In the genomic region with DNA sequence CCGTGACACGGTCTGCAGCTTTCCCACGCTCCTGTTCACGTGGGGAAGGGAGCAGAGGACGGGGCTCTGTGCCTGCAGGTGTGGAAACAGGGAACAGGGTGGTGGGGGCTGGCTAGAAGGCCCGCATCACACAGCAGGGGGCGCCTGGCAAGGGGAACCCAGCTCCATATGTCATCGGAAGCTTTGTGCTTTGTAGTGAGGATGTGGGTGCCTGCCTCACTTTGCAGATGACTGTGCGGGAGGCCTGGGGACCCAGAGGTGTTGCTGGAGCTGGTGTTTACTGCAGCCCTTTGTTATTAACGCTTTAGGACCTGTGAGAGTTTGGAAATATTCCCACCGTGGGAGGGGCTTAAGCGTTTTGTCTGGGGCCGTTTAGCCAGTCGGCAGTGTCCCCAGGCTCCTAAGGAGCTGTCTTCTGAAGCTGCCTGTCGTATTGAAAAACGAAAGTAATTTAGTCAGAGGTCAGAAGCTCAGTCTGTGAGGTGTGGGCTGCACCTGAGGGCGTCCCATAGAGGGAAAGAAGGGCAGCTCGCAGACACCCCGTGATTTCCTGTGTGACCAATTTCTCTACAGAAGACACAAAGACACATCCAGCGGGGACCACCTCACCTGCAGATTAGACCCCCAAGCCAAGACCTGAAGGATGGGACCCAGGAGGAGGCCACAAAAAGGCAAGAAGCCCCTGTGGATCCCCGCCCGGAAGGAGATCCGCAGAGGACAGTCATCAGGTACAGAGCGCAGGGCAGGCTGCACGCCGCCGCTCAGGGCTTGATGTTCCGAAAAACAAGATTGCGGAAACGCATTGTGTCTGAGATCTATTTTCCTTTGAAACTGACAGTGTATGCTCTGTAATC, we compare ENCODE assay signal across 8 cellular contexts. TPM values are rescaled to one million over a fixed set of nuclear protein-coding genes. Genes with fewer than 3 reads are reported as not detected.
DNase-seq lines count a peak whose midpoint lies in the region; ATAC-seq and TF ChIP-seq lines count a peak whose summit lies in the region.

No MANE protein-coding gene starts in this region.

- intact Hi-C loops in vagina (cut with DNase I), result no loop called here

- ATAC-seq in GM21737 (IDR thresholded peaks at IDR 0.05; ENCODE audit: unreplicated experiment) (peak; percentile 63), HG03469 (IDR thresholded peaks at IDR 0.05; ENCODE audit: unreplicated experiment) (no peak)

- DNase-seq in GM12865 (ENCODE audit: low read depth) (peak; percentile 86), activated gamma-delta T cell treated with Interleukin-2 at 50 U/mL for 16 hours (peak; percentile 88), LoVo (ENCODE audit: low spot score) (no peak), vagina (ENCODE audit: extremely low spot score in 2 of 2) (no peak)
- DNase-seq in stimulated activated CD4-positive, alpha-beta T cell treated with anti-CD3 and anti-CD28 coated beads, Interleukin-1b, Interleukin-23, amount 100 ng/mL, for 48 hours, result peak; percentile 86

- no peaks in the 10 kb centered on the region for H4K20me1 ChIP-seq in OCI-LY3 (ENCODE audit: insufficient read depth, low read length)

- peak overlapping the region; percentile 31; the same call in 1 of the 2 replicates for H3K9ac ChIP-seq in OCI-LY3 (ENCODE audit: low read length)

- H3K4me3 ChIP-seq in GM12865 (ENCODE audit: low read depth, low read length), result peak overlapping the region; percentile 57
- H3K4me3 ChIP-seq in OCI-LY3 (ENCODE audit: low read length), result peak overlapping the region; percentile 72
- no peak overlapping the region for H3K4me3 ChIP-seq in vagina

- peaks cover 14% of the 10 kb centered on the region for H3K4me1 ChIP-seq in OCI-LY3 (ENCODE audit: low read length)
- H3K4me1 ChIP-seq in vagina, result no peaks in the 10 kb centered on the region

- H3K36me3 ChIP-seq in OCI-LY3 (replicated peaks; ENCODE audit: low read depth, low read length), result peaks cover 30% of the 10 kb centered on the region
- H3K36me3 ChIP-seq in vagina, result peaks cover 0 to 44% of the 10 kb centered on the region in 2 donors

- H3K9me3 ChIP-seq in OCI-LY3 (ENCODE audit: insufficient read depth, low read length), result no peaks in the 10 kb centered on the region
- H3K9me3 ChIP-seq in vagina, result no peaks in the 10 kb centered on the region

- no peak overlapping the region for H2AFZ ChIP-seq in OCI-LY3 (ENCODE audit: low read depth, low read length)

- TF ChIP-seq POLR2A in vagina (IDR thresholded peaks at IDR 0.05), result no peak

- H3K27ac ChIP-seq in OCI-LY3 (ENCODE audit: low read length), result peak overlapping the region; percentile 60
- H3K27ac ChIP-seq in vagina, result no peak overlapping the region

- peak overlapping the region; percentile 92 for H3K4me2 ChIP-seq in OCI-LY3 (ENCODE audit: low read length)

- H3K27me3 ChIP-seq in OCI-LY3 (ENCODE audit: low read depth, low read length) (no peaks in the 10 kb centered on the region), vagina (no peaks in the 10 kb centered on the region)

- H3K79me2 ChIP-seq in OCI-LY3 (ENCODE audit: low read length), result no peaks in the 10 kb centered on the region

- peak; percentile 81 for TF ChIP-seq CTCF in GM12865 (IDR thresholded peaks at IDR 0.05; ENCODE audit: insufficient read depth, low read depth, low read length, missing control alignments)
- peak; percentile 66 for TF ChIP-seq CTCF in OCI-LY3 (IDR thresholded peaks at IDR 0.05; ENCODE audit: low read depth, low read length)
- TF ChIP-seq CTCF in vagina (IDR thresholded peaks at IDR 0.05), result no peak

RNA-seq across cellular contexts. Expression of a gene that starts 9.1 kb away (rescaled TPM):
- total RNA-seq in vagina, result 34.1 TPM

RNA-seq across cellular contexts. Expression of a gene that starts 18.6 kb away (rescaled TPM):
- total RNA-seq in vagina, result 13.3 TPM

RNA-seq across cellular contexts. Expression of a gene that starts 18.6 kb away (rescaled TPM):
- 152 TPM for total RNA-seq in vagina

RNA-seq across cellular contexts. Expression of a gene that starts 25.5 kb away (rescaled TPM):
- 2.7 TPM for total RNA-seq in vagina

RNA-seq across cellular contexts. Expression of a gene that starts 42.0 kb away (rescaled TPM):
- total RNA-seq in vagina, result 4.9 TPM

Comparison
In these comparisons a context has a peak if more than half of its experiments do, and no peak if none do; other contexts are left out.
1. DNase-seq: peak in GM12865 (single experiment), activated gamma-delta T cell treated with Interleukin-2 at 50 U/mL for 16 hours (single experiment) and stimulated activated CD4-positive, alpha-beta T cell treated with anti-CD3 and anti-CD28 coated beads, Interleukin-1b, Interleukin-23, amount 100 ng/mL, for 48 hours (single experiment); none in LoVo (single experiment) and vagina (0 of 2).
2. H3K4me3 ChIP-seq: peak in GM12865 (single experiment) and OCI-LY3 (single experiment); none in vagina (0 of 2).
3. CTCF ChIP-seq: peak in GM12865 (single experiment) and OCI-LY3 (single experiment); none in vagina (0 of 3).